ENCODE assay signal across 15 cellular contexts in the genomic region with DNA sequence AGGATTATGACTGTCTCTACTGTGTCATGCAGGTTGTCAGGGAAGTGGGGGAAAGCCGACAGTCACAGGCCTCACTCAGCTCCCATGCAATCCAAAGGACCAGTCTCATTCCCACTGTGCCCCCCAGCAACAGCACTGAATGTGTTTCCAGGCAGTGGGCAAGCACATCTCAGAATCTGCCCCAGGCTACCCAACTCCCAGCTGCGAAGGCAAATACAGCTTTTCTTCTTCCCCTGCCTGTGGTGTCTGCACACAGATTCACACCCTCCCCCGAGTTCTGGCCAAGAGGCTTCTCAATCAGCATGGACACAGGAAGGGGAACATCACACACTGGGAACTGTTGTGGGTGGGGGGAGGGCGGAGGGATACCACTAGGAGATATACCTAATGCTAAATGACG.
DNase-seq lines count a peak whose midpoint lies in the region; ATAC-seq and TF ChIP-seq lines count a peak whose summit lies in the region.
"Had no signal": no experiment of that assay in that cellular context is flagged by ENCODE, and none has a peak within 500 bp of the region (broad histone marks: within the 10 kb centered on the region; RNA-seq: fewer than 3 reads in every experiment).

No MANE protein-coding gene starts in this region.

- no peak overlapping the region for H3K23ac ChIP-seq in mesendoderm (ENCODE audit: low read length)

- H2BK120ac ChIP-seq in mesendoderm (ENCODE audit: low read depth, low read length), result no peak overlapping the region

- H3K27me3 ChIP-seq in mesendoderm (ENCODE audit: insufficient read depth, low read length, poor library complexity), result no peaks in the 10 kb centered on the region

- no peaks in the 10 kb centered on the region for H3K36me3 ChIP-seq in mesendoderm (ENCODE audit: control insufficient read depth, insufficient read depth, low read length)

- H4K8ac ChIP-seq in mesendoderm (ENCODE audit: low read depth, low read length), result no peak overlapping the region

- POLR2A ChIA-PET in WTC11 (lab: Charles Lee), result no interaction called here

- ATAC-seq in WTC11, result peak; percentile 77
- ATAC-seq: CD8-positive, alpha-beta T cell had no signal

- H3K4me1 ChIP-seq in mesendoderm (ENCODE audit: control insufficient read depth, low read depth, low read length), result peaks cover 2% of the 10 kb centered on the region

- H3K36me3 Mint-ChIP-seq in WTC11, result no peaks in the 10 kb centered on the region
- H3K36me3 Mint-ChIP-seq: CD8-positive, alpha-beta T cell had no signal

- H3K27ac ChIP-seq in mesendoderm (ENCODE audit: low read depth, low read length), result no peak overlapping the region
- H3K27ac ChIP-seq: GM23248 had no signal

- no peak overlapping the region for H3K4me3 ChIP-seq in mesendoderm (ENCODE audit: low read length)
- H3K4me3 ChIP-seq: GM23248 had no signal

- peak; percentile 7 for DNase-seq in COR-L47 (lab: John Stamatoyannopoulos, UW)
- peak; percentile 32 for DNase-seq in NAMALWA (ENCODE audit: low spot score)
- no peak for DNase-seq in WTC11 (ENCODE audit: low spot score)
- peak; percentile 76 for DNase-seq in mesendoderm
- no peak for DNase-seq in NCI-H774 (lab: John Stamatoyannopoulos, UW)
- no peak for DNase-seq in SHP77 (lab: John Stamatoyannopoulos, UW)
- no peak for DNase-seq in KG1 (lab: John Stamatoyannopoulos, UW)
- DNase-seq: DMS53, GM23248, NCI-H1436 treated with DMSO at 0.1 percent for 48 hours, NCI-H2081 treated with DMSO at 0.1 percent for 48 hours, NCI-H748 treated with DMSO at 0.1 percent for 48 hours, SHP77 treated with DMSO at 0.1 percent for 48 hours, SK-N-SH had no signal

- no peak overlapping the region for H3K4ac ChIP-seq in mesendoderm (ENCODE audit: low read depth, low read length)

- no peak overlapping the region for H2AK5ac ChIP-seq in mesendoderm (ENCODE audit: low read length)

- no peaks in the 10 kb centered on the region for H3K9me3 Mint-ChIP-seq in WTC11

- no peak overlapping the region for H3K4me2 ChIP-seq in mesendoderm (ENCODE audit: low read length)
- H3K4me2 ChIP-seq: SK-N-SH had no signal

- H3K4me1 Mint-ChIP-seq in WTC11, result peaks cover 19% of the 10 kb centered on the region

- H3K4me3 Mint-ChIP-seq in WTC11, result no peak overlapping the region
- H3K4me3 Mint-ChIP-seq: CD8-positive, alpha-beta T cell had no signal

- no peaks in the 10 kb centered on the region for H3K79me2 ChIP-seq in mesendoderm (ENCODE audit: control insufficient read depth, insufficient read depth, low read length)

- H3K56ac ChIP-seq in mesendoderm (ENCODE audit: low read length), result no peak overlapping the region

- H3K27ac Mint-ChIP-seq in WTC11, result no peak overlapping the region
- H3K27ac Mint-ChIP-seq: CD8-positive, alpha-beta T cell had no signal

- no peak overlapping the region for H4K5ac ChIP-seq in mesendoderm (ENCODE audit: low read length)

- H3K79me1 ChIP-seq in mesendoderm (ENCODE audit: low read length), result no peaks in the 10 kb centered on the region

- no peaks in the 10 kb centered on the region for H3K27me3 Mint-ChIP-seq in WTC11 (ENCODE audit: low read depth)

- TF ChIP-seq CTCF in WTC11 (IDR thresholded peaks at IDR 0.05), result no peak

- no peak overlapping the region for H3K9ac ChIP-seq in mesendoderm (ENCODE audit: low read length)
- H3K9ac ChIP-seq: GM23248, SK-N-SH had no signal

- H3K18ac ChIP-seq in mesendoderm (ENCODE audit: low read length), result no peak overlapping the region

- CTCF ChIA-PET in WTC11 (lab: Charles Lee), result interaction anchor here (1.1 to 3.7 kb wide), 2 partner anchors 18 to 97 kb away, joined by 4 to 14 read pairs; no protein-coding TSS in a partner anchor

- H2BK15ac ChIP-seq in mesendoderm (replicated peaks; ENCODE audit: low read depth), result no peak overlapping the region

- no peak overlapping the region for H2BK5ac ChIP-seq in mesendoderm (ENCODE audit: low read length)

- no CpG with 5 or more reads among the region's 5 CpGs for WGBS in mesendoderm (ENCODE audit: extremely low coverage, insufficient coverage, low lambda C conversion rate)

TF ChIP-seq in WTC11, 78 proteins besides CTCF, POLR2A, EP300 and RAD21:
- TF ChIP-seq ZNF423 (CRISPR knock-in tag; IDR thresholded peaks at IDR 0.05) (no peak), NR1H2 (CRISPR knock-in tag; IDR thresholded peaks at IDR 0.05) (no peak), SP1 (CRISPR knock-in tag; conservative IDR thresholded peaks at IDR 0.05) (no peak), GABPB1 (CRISPR knock-in tag; IDR thresholded peaks at IDR 0.05) (no peak), ZNF396 (CRISPR knock-in tag; IDR thresholded peaks at IDR 0.05; ENCODE audit: borderline replicate concordance) (no peak), JUN (CRISPR knock-in tag; IDR thresholded peaks at IDR 0.05) (no peak), ATF1 (CRISPR knock-in tag; IDR thresholded peaks at IDR 0.05) (no peak), TEAD4 (CRISPR knock-in tag; IDR thresholded peaks at IDR 0.05) (no peak), PRRX2 (CRISPR knock-in tag; IDR thresholded peaks at IDR 0.05) (no peak), NR2C2 (CRISPR knock-in tag; IDR thresholded peaks at IDR 0.05) (no peak)
- TF ChIP-seq, protein P1, sequence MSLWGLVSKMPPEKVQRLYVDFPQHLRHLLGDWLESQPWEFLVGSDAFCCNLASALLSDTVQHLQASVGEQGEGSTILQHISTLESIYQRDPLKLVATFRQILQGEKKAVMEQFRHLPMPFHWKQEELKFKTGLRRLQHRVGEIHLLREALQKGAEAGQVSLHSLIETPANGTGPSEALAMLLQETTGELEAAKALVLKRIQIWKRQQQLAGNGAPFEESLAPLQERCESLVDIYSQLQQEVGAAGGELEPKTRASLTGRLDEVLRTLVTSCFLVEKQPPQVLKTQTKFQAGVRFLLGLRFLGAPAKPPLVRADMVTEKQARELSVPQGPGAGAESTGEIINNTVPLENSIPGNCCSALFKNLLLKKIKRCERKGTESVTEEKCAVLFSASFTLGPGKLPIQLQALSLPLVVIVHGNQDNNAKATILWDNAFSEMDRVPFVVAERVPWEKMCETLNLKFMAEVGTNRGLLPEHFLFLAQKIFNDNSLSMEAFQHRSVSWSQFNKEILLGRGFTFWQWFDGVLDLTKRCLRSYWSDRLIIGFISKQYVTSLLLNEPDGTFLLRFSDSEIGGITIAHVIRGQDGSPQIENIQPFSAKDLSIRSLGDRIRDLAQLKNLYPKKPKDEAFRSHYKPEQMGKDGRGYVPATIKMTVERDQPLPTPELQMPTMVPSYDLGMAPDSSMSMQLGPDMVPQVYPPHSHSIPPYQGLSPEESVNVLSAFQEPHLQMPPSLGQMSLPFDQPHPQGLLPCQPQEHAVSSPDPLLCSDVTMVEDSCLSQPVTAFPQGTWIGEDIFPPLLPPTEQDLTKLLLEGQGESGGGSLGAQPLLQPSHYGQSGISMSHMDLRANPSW (CRISPR knock-in tag; conservative IDR thresholded peaks at IDR 0.05; ENCODE audit: low read depth), result no peak
- TF ChIP-seq, protein P2, sequence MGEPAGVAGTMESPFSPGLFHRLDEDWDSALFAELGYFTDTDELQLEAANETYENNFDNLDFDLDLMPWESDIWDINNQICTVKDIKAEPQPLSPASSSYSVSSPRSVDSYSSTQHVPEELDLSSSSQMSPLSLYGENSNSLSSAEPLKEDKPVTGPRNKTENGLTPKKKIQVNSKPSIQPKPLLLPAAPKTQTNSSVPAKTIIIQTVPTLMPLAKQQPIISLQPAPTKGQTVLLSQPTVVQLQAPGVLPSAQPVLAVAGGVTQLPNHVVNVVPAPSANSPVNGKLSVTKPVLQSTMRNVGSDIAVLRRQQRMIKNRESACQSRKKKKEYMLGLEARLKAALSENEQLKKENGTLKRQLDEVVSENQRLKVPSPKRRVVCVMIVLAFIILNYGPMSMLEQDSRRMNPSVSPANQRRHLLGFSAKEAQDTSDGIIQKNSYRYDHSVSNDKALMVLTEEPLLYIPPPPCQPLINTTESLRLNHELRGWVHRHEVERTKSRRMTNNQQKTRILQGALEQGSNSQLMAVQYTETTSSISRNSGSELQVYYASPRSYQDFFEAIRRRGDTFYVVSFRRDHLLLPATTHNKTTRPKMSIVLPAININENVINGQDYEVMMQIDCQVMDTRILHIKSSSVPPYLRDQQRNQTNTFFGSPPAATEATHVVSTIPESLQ (CRISPR knock-in tag; IDR thresholded peaks at IDR 0.05), result no peak
- TF ChIP-seq, protein P3, sequence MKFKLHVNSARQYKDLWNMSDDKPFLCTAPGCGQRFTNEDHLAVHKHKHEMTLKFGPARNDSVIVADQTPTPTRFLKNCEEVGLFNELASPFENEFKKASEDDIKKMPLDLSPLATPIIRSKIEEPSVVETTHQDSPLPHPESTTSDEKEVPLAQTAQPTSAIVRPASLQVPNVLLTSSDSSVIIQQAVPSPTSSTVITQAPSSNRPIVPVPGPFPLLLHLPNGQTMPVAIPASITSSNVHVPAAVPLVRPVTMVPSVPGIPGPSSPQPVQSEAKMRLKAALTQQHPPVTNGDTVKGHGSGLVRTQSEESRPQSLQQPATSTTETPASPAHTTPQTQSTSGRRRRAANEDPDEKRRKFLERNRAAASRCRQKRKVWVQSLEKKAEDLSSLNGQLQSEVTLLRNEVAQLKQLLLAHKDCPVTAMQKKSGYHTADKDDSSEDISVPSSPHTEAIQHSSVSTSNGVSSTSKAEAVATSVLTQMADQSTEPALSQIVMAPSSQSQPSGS (CRISPR knock-in tag; IDR thresholded peaks at IDR 0.05; ENCODE audit: borderline replicate concordance, low read depth), result no peak
- TF ChIP-seq, protein P4, sequence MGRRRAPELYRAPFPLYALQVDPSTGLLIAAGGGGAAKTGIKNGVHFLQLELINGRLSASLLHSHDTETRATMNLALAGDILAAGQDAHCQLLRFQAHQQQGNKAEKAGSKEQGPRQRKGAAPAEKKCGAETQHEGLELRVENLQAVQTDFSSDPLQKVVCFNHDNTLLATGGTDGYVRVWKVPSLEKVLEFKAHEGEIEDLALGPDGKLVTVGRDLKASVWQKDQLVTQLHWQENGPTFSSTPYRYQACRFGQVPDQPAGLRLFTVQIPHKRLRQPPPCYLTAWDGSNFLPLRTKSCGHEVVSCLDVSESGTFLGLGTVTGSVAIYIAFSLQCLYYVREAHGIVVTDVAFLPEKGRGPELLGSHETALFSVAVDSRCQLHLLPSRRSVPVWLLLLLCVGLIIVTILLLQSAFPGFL (CRISPR knock-in tag; IDR thresholded peaks at IDR 0.05; ENCODE audit: borderline replicate concordance), result no peak
- TF ChIP-seq, protein P5, sequence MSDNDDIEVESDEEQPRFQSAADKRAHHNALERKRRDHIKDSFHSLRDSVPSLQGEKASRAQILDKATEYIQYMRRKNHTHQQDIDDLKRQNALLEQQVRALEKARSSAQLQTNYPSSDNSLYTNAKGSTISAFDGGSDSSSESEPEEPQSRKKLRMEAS (CRISPR knock-in tag; IDR thresholded peaks at IDR 0.05), result no peak
- TF ChIP-seq, protein P6, sequence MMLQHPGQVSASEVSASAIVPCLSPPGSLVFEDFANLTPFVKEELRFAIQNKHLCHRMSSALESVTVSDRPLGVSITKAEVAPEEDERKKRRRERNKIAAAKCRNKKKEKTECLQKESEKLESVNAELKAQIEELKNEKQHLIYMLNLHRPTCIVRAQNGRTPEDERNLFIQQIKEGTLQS (CRISPR knock-in tag; conservative IDR thresholded peaks at IDR 0.05), result no peak

Comparison
In these comparisons a context has a peak if more than half of its experiments do, and no peak if none do; other contexts are left out.
1. DNase-seq: peak in COR-L47 (single experiment), NAMALWA (single experiment) and mesendoderm (single experiment); none in WTC11 (single experiment), NCI-H774 (single experiment), SHP77 (0 of 2) and KG1 (single experiment).